In the genomic region with DNA sequence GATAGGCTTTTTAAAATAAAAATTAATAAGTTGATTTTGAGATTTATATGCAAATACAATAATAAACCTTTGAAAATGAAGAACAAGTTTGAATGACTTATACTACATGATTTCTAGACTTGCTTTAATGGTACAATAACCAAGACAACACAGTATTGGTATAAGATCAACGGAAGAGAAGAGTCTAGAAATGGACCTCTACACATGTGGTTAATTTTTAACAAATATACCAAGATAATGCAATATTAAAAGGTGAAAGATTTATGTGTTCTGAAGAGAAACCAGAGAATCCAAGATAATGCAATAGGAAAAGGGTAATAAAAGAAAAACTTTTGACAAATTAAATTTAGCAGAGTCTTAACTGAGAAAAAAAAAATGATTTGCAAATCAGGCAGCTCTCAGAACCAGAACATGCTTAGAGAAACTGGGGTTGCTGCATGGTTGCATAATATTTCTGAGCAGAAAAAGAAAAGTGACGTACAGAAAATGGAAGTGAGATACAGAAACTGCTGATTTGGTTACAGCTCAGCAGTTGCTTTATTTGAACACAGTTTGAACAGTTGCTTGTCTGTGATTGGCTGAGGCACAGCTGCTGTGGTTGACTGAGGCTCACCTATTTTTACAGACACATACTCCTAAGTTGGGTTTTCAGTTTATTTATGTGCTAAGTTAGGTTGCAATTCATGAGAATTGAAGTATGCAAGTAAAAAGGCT, we compare ENCODE assay signal across 10 cellular contexts.
DNase-seq lines count a peak whose midpoint lies in the region; ATAC-seq and TF ChIP-seq lines count a peak whose summit lies in the region.
"Had no signal": no experiment of that assay in that cellular context is flagged by ENCODE, and none has a peak within 500 bp of the region (broad histone marks: within the 10 kb centered on the region; RNA-seq: fewer than 3 reads in every experiment).

No MANE protein-coding gene starts in this region.

- in situ Hi-C loops in mammary epithelial cell (cut with MboI; ENCODE audit: low sequenced_read_pairs in 2 of 2): loop anchor here (25.0 kb wide), 2 partner anchors 743 to 1318 kb away; no protein-coding TSS in a partner anchor

- H3K9ac ChIP-seq in neural progenitor cell: no peak overlapping the region
- H3K9ac ChIP-seq in mammary epithelial cell (ENCODE audit: insufficient read depth, low read length): no peak overlapping the region

- no peaks in the 10 kb centered on the region for H3F3A ChIP-seq in neural progenitor cell (ENCODE audit: low read depth)

- H3K9me3 ChIP-seq in neural progenitor cell (ENCODE audit: low read depth) (no peaks in the 10 kb centered on the region), mammary epithelial cell (replicated peaks; ENCODE audit: insufficient read depth, low read length) (no peaks in the 10 kb centered on the region), Peyer's patch (no peaks in the 10 kb centered on the region)

- no peaks in the 10 kb centered on the region for H3K36me3 Mint-ChIP-seq in neural progenitor cell
- H3K36me3 Mint-ChIP-seq: natural killer cell treated with Interleukin-12 subunit alpha and Interleukin-12 subunit beta and Interleukin-15 and Interleukin-18, amount 100 ng/mL, for 72 hours had no signal

- ATAC-seq in GM19328 (IDR thresholded peaks at IDR 0.05; ENCODE audit: unreplicated experiment) (peak; percentile 79), HG02571 (IDR thresholded peaks at IDR 0.05; ENCODE audit: unreplicated experiment) (peak; percentile 83), HG03575 (IDR thresholded peaks at IDR 0.05; ENCODE audit: extremely low read depth, insufficient number of reproducible peaks, low FRiP score, unreplicated experiment) (peak; percentile 59)
- ATAC-seq: natural killer cell treated with Interleukin-12 subunit alpha and Interleukin-12 subunit beta and Interleukin-15 and Interleukin-18, amount 100 ng/mL, for 72 hours had no signal

- DNase-seq in neural progenitor cell (ENCODE audit: low spot score): no peak
- DNase-seq in HCEC 1CT: no peak
- DNase-seq in mammary epithelial cell: no peak
- no peak for DNase-seq in Peyer's patch
- DNase-seq: NCI-H187 treated with DMSO at 0.1 percent for 48 hours had no signal

- H3K27ac ChIP-seq in neural progenitor cell (no peak overlapping the region), mammary epithelial cell (ENCODE audit: insufficient read depth, low read depth, low read length) (no peak overlapping the region), Peyer's patch (no peak overlapping the region)

- H3K27me3 ChIP-seq in neural progenitor cell (no peaks in the 10 kb centered on the region), mammary epithelial cell (ENCODE audit: insufficient read depth, low read length) (no peaks in the 10 kb centered on the region), Peyer's patch (no peaks in the 10 kb centered on the region)

- H2AFZ ChIP-seq in neural progenitor cell (replicated peaks) (peak overlapping the region; percentile 71), mammary epithelial cell (ENCODE audit: low read depth, low read length) (no peak overlapping the region)

- no TSS peak for BruUV-seq in mammary epithelial cell (replicated peaks; lab: Mats Ljungman, UMichigan)

- no peaks in the 10 kb centered on the region for H3K4me1 ChIP-seq in neural progenitor cell
- H3K4me1 ChIP-seq in mammary epithelial cell (ENCODE audit: insufficient read depth, low read length): no peaks in the 10 kb centered on the region
- no peaks in the 10 kb centered on the region for H3K4me1 ChIP-seq in Peyer's patch

- TF ChIP-seq POLR2A in Peyer's patch (IDR thresholded peaks at IDR 0.05): no peak

- TF ChIP-seq CTCF in neural progenitor cell (IDR thresholded peaks at IDR 0.05) (no peak), mammary epithelial cell (conservative IDR thresholded peaks at IDR 0.05 in 1 of 2, IDR thresholded peaks at IDR 0.05 in 1 of 2; ENCODE audit: extremely low read depth in 1 of 2, insufficient read depth in 1 of 2, low read depth in 1 of 2, low read length in 2 of 2) (no peak), Peyer's patch (IDR thresholded peaks at IDR 0.05) (no peak)

- H3K27ac Mint-ChIP-seq in neural progenitor cell: no peak overlapping the region
- H3K27ac Mint-ChIP-seq: activated T-helper 2 cell treated with anti-CD3 and anti-CD28 coated beads, Interferon-gamma antibody, Interleukin-2, Interleukin-4, amounts not matched to agents 10 μg/mL and 5 μg/mL and 100 μg/mL, durations not matched to agents 14 hours and 24 hours and 36 hours; natural killer cell treated with Interleukin-12 subunit alpha and Interleukin-12 subunit beta and Interleukin-15 and Interleukin-18, amount 100 ng/mL, for 72 hours had no signal

- H3K4me1 Mint-ChIP-seq in neural progenitor cell: peaks cover 2% of the 10 kb centered on the region

- H3K27me3 Mint-ChIP-seq in neural progenitor cell (ENCODE audit: insufficient read depth, low read depth): no peaks in the 10 kb centered on the region
- H3K27me3 Mint-ChIP-seq: natural killer cell treated with Interleukin-12 subunit alpha and Interleukin-12 subunit beta and Interleukin-15 and Interleukin-18, amount 100 ng/mL, for 72 hours had no signal

- H3K4me3 Mint-ChIP-seq in neural progenitor cell: no peak overlapping the region
- H3K4me3 Mint-ChIP-seq: natural killer cell treated with Interleukin-12 subunit alpha and Interleukin-12 subunit beta and Interleukin-15 and Interleukin-18, amount 100 ng/mL, for 72 hours had no signal

- CTCF ChIA-PET in mammary epithelial cell (lab: Charles Lee; ENCODE audit: low non-redundant PET): no interaction called here

- intact Hi-C loops in mammary epithelial cell (cut with micrococcal nuclease): no loop called here

- WGBS in mammary epithelial cell (ENCODE audit: low coverage, missing lambda C conversion rate): 89% methylated on average over 2 of the region's 2 CpGs

- no peak overlapping the region for H3K4me3 ChIP-seq in neural progenitor cell
- no peak overlapping the region for H3K4me3 ChIP-seq in mammary epithelial cell (replicated peaks in 1 of 3; ENCODE audit: insufficient read depth in 1 of 3, low read depth in 2 of 3, low read length in 3 of 3)
- H3K4me3 ChIP-seq in Peyer's patch: no peak overlapping the region

- H3K4me2 ChIP-seq in neural progenitor cell (no peak overlapping the region), mammary epithelial cell (ENCODE audit: insufficient read depth, low read depth, low read length) (no peak overlapping the region)

- H3K9me3 Mint-ChIP-seq in neural progenitor cell: no peaks in the 10 kb centered on the region
- H3K9me3 Mint-ChIP-seq: activated T-helper 2 cell treated with anti-CD3 and anti-CD28 coated beads, Interferon-gamma antibody, Interleukin-2, Interleukin-4, amounts not matched to agents 10 μg/mL and 5 μg/mL and 100 μg/mL, durations not matched to agents 14 hours and 24 hours and 36 hours; natural killer cell treated with Interleukin-12 subunit alpha and Interleukin-12 subunit beta and Interleukin-15 and Interleukin-18, amount 100 ng/mL, for 72 hours had no signal

- H3K36me3 ChIP-seq in neural progenitor cell: no peaks in the 10 kb centered on the region
- no peaks in the 10 kb centered on the region for H3K36me3 ChIP-seq in mammary epithelial cell (ENCODE audit: insufficient read depth, low read length)
- H3K36me3 ChIP-seq in Peyer's patch: no peaks in the 10 kb centered on the region

- H4K20me1 ChIP-seq in neural progenitor cell (ENCODE audit: low read depth) (no peaks in the 10 kb centered on the region), mammary epithelial cell (ENCODE audit: insufficient read depth, low read length) (no peaks in the 10 kb centered on the region)

- dilution Hi-C loops in mammary epithelial cell (cut with HindIII; ENCODE audit: low sequenced_read_pairs): loop anchor here (25.0 kb wide), 1 partner anchor 718 kb away; no protein-coding TSS in a partner anchor

- no peaks in the 10 kb centered on the region for H3K79me2 ChIP-seq in neural progenitor cell (ENCODE audit: low read depth)
- H3K79me2 ChIP-seq in mammary epithelial cell (ENCODE audit: insufficient read depth, low read length): no peaks in the 10 kb centered on the region
